8 cellular contexts compared by ENCODE assay signal in the genomic region with DNA sequence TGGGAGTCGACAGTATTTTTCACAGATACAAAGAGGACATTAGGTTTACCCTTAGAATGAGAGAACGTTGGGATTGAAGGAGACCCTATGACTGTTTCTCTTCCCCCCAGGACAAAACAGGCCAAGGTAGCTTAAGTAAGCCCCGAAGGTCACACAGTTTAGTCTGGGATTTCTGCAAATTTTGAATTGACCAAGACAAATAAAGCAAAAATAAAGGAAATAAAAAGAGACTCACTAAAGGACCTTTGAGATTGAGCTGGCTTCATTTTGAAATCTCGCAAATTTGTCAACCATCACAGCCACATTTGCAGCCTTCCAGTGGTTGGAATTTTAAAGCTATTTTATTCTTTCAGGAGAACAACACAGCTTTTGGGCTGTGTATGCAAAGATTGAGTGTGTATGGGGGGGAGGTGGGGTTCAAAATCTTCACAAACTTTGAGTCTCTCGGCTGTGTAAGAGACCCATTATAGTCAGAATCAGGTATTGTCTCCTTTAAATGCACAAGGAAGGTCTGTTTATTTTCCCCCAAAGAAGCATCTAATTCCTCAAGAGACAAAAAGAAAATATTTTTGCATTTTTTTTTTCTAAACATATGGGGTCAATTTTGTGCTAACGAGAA. TPM values are rescaled to one million over a fixed set of nuclear protein-coding genes. Genes with fewer than 3 reads are reported as not detected.
DNase-seq lines count a peak whose midpoint lies in the region; ATAC-seq and TF ChIP-seq lines count a peak whose summit lies in the region.

No MANE protein-coding gene starts in this region.

- peaks cover 23% of the 10 kb centered on the region for H3F3A ChIP-seq in MM.1S (ENCODE audit: insufficient read depth, low read length)

- H3K27me3 ChIP-seq in MM.1S (replicated peaks; ENCODE audit: insufficient read depth, low read length) (no peaks in the 10 kb centered on the region), duodenal mucosa (ENCODE audit: control insufficient read depth in 1 of 2, insufficient read depth in 2 of 2, low read length in 2 of 2) (no peaks in the 10 kb centered on the region), psoas muscle (ENCODE audit: insufficient read depth in 3 of 3, low read length in 2 of 3) (peaks cover 0 to 47% (median 0%) of the 10 kb centered on the region in 3 donors)

- no peaks in the 10 kb centered on the region for H3K9me2 ChIP-seq in MM.1S (replicated peaks; ENCODE audit: insufficient read depth, low read length)

- H4K20me1 ChIP-seq in MM.1S (ENCODE audit: insufficient read depth, low read length): no peaks in the 10 kb centered on the region

- no peak for DNase-seq in MM.1S
- no peak for DNase-seq in psoas muscle

- H3K79me2 ChIP-seq in MM.1S (ENCODE audit: low read length): peaks cover 14% of the 10 kb centered on the region

- H3K27ac ChIP-seq in MM.1S (ENCODE audit: low read length): peak overlapping the region; percentile 94; the same call in 1 of the 2 replicates
- peak overlapping the region; percentile 10 for H3K27ac ChIP-seq in duodenal mucosa (ENCODE audit: low read depth, low read length)
- H3K27ac ChIP-seq in psoas muscle: peak overlapping the region; percentile 42

- H3K36me3 ChIP-seq in MM.1S (replicated peaks; ENCODE audit: insufficient read depth, low read length) (no peaks in the 10 kb centered on the region), duodenal mucosa (ENCODE audit: control insufficient read depth in 1 of 2, insufficient read depth in 2 of 2, low read length in 2 of 2) (peaks cover 0 to 4% of the 10 kb centered on the region in 2 donors), psoas muscle (ENCODE audit: insufficient read depth in 1 of 2, low read depth in 1 of 2) (no peaks in the 10 kb centered on the region)

- 51 to 60% (median 53%) methylated on average over 6 of the region's 6 CpGs for WGBS in psoas muscle, 3 donors

- H3K4me1 ChIP-seq in MM.1S (ENCODE audit: low read length) (peaks cover 36% of the 10 kb centered on the region), duodenal mucosa (ENCODE audit: control insufficient read depth in 1 of 2, insufficient read depth in 2 of 2, low read length in 2 of 2) (peaks cover 4 to 6% of the 10 kb centered on the region in 2 donors), psoas muscle (no peaks in the 10 kb centered on the region)

- H3K9me3 ChIP-seq in MM.1S (replicated peaks; ENCODE audit: insufficient read depth, low read length) (no peaks in the 10 kb centered on the region), duodenal mucosa (ENCODE audit: control insufficient read depth in 1 of 2, low read length in 2 of 2) (no peaks in the 10 kb centered on the region), psoas muscle (no peaks in the 10 kb centered on the region)

- H3K9ac ChIP-seq in MM.1S (ENCODE audit: low read length) (peak overlapping the region; percentile 70; the same call in 1 of the 2 replicates), duodenal mucosa (ENCODE audit: low read depth in 1 of 2, low read length in 2 of 2) (peak overlapping the region in 1 of 2 donors; percentile 52)

- ATAC-seq in psoas muscle (no peak), GM18520 (IDR thresholded peaks at IDR 0.05; ENCODE audit: unreplicated experiment) (no peak), HG03432 (IDR thresholded peaks at IDR 0.05; ENCODE audit: unreplicated experiment) (no peak), GM19324 (IDR thresholded peaks at IDR 0.05; ENCODE audit: low FRiP score, unreplicated experiment) (no peak), HG03175 (IDR thresholded peaks at IDR 0.05; ENCODE audit: unreplicated experiment) (no peak)

- H3K4me2 ChIP-seq in MM.1S (ENCODE audit: low read depth, low read length): peak overlapping the region; percentile 95

- H2AFZ ChIP-seq in MM.1S (ENCODE audit: low read length): no peak overlapping the region

- H3K4me3 ChIP-seq in GM08714 (ENCODE audit: low read length) (peak overlapping the region; percentile 35; the same call in 1 of the 2 replicates), MM.1S (ENCODE audit: low read length) (peak overlapping the region; percentile 54; the same call in 1 of the 2 replicates), duodenal mucosa (ENCODE audit: low read depth in 1 of 2, low read length in 2 of 2) (no peak overlapping the region), psoas muscle (no peak overlapping the region)

- intact Hi-C loops in psoas muscle (cut with DNase I): no loop called here

- TF ChIP-seq CTCF in MM.1S (IDR thresholded peaks at IDR 0.05; ENCODE audit: low read length): no peak
- TF ChIP-seq CTCF in psoas muscle (IDR thresholded peaks at IDR 0.05): no peak

RNA-seq across cellular contexts. Expression of a gene that starts 4.2 kb away (rescaled TPM):
- 100 to 1,000 TPM; 382 to 731 (median 461) TPM for total RNA-seq in psoas muscle
- polyA plus RNA-seq in psoas muscle: 1,000 to 10,000 TPM in 1 of 3 donors, 100 to 1,000 TPM in 2; 534 to 1,148 (median 724) TPM

Comparison
In these comparisons a context has a peak if more than half of its experiments do, and no peak if none do; other contexts are left out.
1. H3K4me3 ChIP-seq: peak in GM08714 (single experiment) and MM.1S (single experiment); none in duodenal mucosa (0 of 2) and psoas muscle (single experiment).
2. H3K27ac ChIP-seq: peak in every context shown above with its lines; median percentile 94 in MM.1S; 42 in psoas muscle; 10 in duodenal mucosa.